Comparison of ENCODE assay signal across 24 cellular contexts in the genomic region with DNA sequence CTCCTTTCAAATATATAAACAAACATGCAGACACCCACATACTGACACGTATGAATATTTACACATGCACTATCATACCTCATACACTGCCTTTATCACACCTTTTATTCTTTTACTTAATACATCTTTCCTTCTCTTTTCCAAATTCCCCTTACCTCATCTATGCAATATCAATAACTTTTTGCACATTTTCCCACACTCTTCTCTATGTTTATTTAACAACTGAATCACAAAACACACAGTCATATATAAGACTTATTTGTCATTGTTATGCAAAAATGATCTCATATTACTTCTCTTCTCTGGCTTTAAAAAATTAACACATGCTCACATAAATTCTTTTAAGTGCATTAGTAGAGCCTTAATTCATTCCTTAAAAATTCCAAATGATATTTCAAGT.
DNase-seq lines count a peak whose midpoint lies in the region; ATAC-seq, FAIRE-seq and TF ChIP-seq lines count a peak whose summit lies in the region.
"Had no signal": no experiment of that assay in that cellular context is flagged by ENCODE, and none has a peak within 500 bp of the region (broad histone marks: within the 10 kb centered on the region; RNA-seq: fewer than 3 reads in every experiment).

No MANE protein-coding gene starts in this region.

- peak overlapping the region; percentile 39; the same call in 1 of the 2 replicates for H3K9ac ChIP-seq in OCI-LY3 (ENCODE audit: low read length)
- H3K9ac ChIP-seq: BLaER1 treated with 17β-estradiol and CSF1 and Interleukin-3, amounts not matched to agents 10 nM and 100 nM; GM23248 had no signal

- FAIRE-seq in bronchial epithelial cell (lab: Jason Lieb, UNC): no peak
- FAIRE-seq: A549 had no signal

- DNase-seq in DMS53 treated with DMSO at 0.1 percent for 48 hours (lab: John Stamatoyannopoulos, UW; ENCODE audit: unreplicated experiment): peak; percentile 11
- peak; percentile 71 for DNase-seq in bronchial epithelial cell (ENCODE audit: low read depth)
- no peak for DNase-seq in OCI-M1 (lab: John Stamatoyannopoulos, UW)
- DNase-seq in COLO668 (lab: John Stamatoyannopoulos, UW; ENCODE audit: unreplicated experiment): no peak
- no peak for DNase-seq in NCI-H2196 treated with DMSO at 0.1 percent for 48 hours (lab: John Stamatoyannopoulos, UW; ENCODE audit: unreplicated experiment)
- no peak for DNase-seq in D341Med (ENCODE audit: low spot score)
- DNase-seq: 8988T; ACHN; AML-193; BE2C; Calu3; CD4-positive, alpha-beta T cell; CD8-positive, alpha-beta memory T cell; COR-L47; DMS153; DMS79 treated with DMSO at 0.1 percent for 48 hours; GF-D8; GM23248; H9 had no signal

- TF ChIP-seq CTCF in OCI-LY3 (IDR thresholded peaks at IDR 0.05; ENCODE audit: low read depth, low read length) (no peak), bronchial epithelial cell (IDR thresholded peaks at IDR 0.05; ENCODE audit: insufficient read depth, low read length, severe bottlenecking) (no peak)

- H3K9me3 ChIP-seq in OCI-LY3 (ENCODE audit: insufficient read depth, low read length): no peaks in the 10 kb centered on the region
- H3K9me3 ChIP-seq: A549; BE2C; BLaER1 treated with 17β-estradiol and CSF1 and Interleukin-3, amounts not matched to agents 10 nM and 100 nM had no signal

- H3K4me1 ChIP-seq in OCI-LY3 (ENCODE audit: low read length): peaks cover 71% of the 10 kb centered on the region
- H3K4me1 ChIP-seq: A549, BE2C had no signal

- peak; percentile 18 for ATAC-seq in GM19463 (IDR thresholded peaks at IDR 0.05; ENCODE audit: unreplicated experiment)
- ATAC-seq: A549, HCT116 had no signal

- no peaks in the 10 kb centered on the region for H4K20me1 ChIP-seq in OCI-LY3 (ENCODE audit: insufficient read depth, low read length)
- H4K20me1 ChIP-seq: BLaER1 treated with 17β-estradiol and CSF1 and Interleukin-3, amounts not matched to agents 10 nM and 100 nM had no signal

- H3K4me3 ChIP-seq in OCI-LY3 (ENCODE audit: low read length) (peak overlapping the region; percentile 25; the same call in 1 of the 2 replicates), bronchial epithelial cell (ENCODE audit: low read depth, low read length) (no peak overlapping the region)
- H3K4me3 ChIP-seq: A549; BLaER1 treated with 17β-estradiol and CSF1 and Interleukin-3, amounts not matched to agents 10 nM and 100 nM; GM23248 had no signal

- H3K27ac ChIP-seq in OCI-LY3 (ENCODE audit: low read length): peak overlapping the region; percentile 89
- H3K27ac ChIP-seq: A549; BLaER1 treated with 17β-estradiol and CSF1 and Interleukin-3, amounts not matched to agents 10 nM and 100 nM; GM23248 had no signal

- no peaks in the 10 kb centered on the region for H3K79me2 ChIP-seq in OCI-LY3 (ENCODE audit: low read length)

- H3K27me3 ChIP-seq in OCI-LY3 (ENCODE audit: low read depth, low read length) (no peaks in the 10 kb centered on the region), bronchial epithelial cell (ENCODE audit: control insufficient read depth, insufficient read depth, low read length) (no peaks in the 10 kb centered on the region)
- H3K27me3 ChIP-seq: BE2C; BLaER1 treated with 17β-estradiol and CSF1 and Interleukin-3, amounts not matched to agents 10 nM and 100 nM had no signal

- peak overlapping the region; percentile 55 for H3K4me2 ChIP-seq in OCI-LY3 (ENCODE audit: low read length)
- H3K4me2 ChIP-seq: A549; BLaER1 treated with 17β-estradiol and CSF1 and Interleukin-3, amounts not matched to agents 10 nM and 100 nM had no signal

- H3K36me3 ChIP-seq in OCI-LY3 (replicated peaks; ENCODE audit: low read depth, low read length) (no peaks in the 10 kb centered on the region), bronchial epithelial cell (ENCODE audit: control insufficient read depth, insufficient read depth, low read length) (no peaks in the 10 kb centered on the region)
- H3K36me3 ChIP-seq: BE2C; BLaER1 treated with 17β-estradiol and CSF1 and Interleukin-3, amounts not matched to agents 10 nM and 100 nM had no signal

- H2AFZ ChIP-seq in OCI-LY3 (ENCODE audit: low read depth, low read length): no peak overlapping the region
- H2AFZ ChIP-seq: GM23248 had no signal

Comparison
In these comparisons a context has a peak if more than half of its experiments do, and no peak if none do; other contexts are left out.
1. DNase-seq: peak in DMS53 treated with DMSO at 0.1 percent for 48 hours (single experiment) and bronchial epithelial cell (single experiment); none in OCI-M1 (single experiment), COLO668 (single experiment), NCI-H2196 treated with DMSO at 0.1 percent for 48 hours (single experiment) and D341Med (single experiment).